25 cellular contexts compared by ENCODE assay signal in genomic region chr12:17335487-17335886, GRCh38.
"Had no signal": no experiment of that assay in that cellular context is flagged by ENCODE, and none has a peak within 500 bp of the region (broad histone marks: within the 10 kb centered on the region; RNA-seq: fewer than 3 reads in every experiment).

No MANE protein-coding gene starts in this region.

- H3K27ac ChIP-seq: colonic mucosa, coronary artery, dorsolateral prefrontal cortex, epithelial cell of prostate, esophagus muscularis mucosa, esophagus squamous epithelium, foreskin keratinocyte, gastrocnemius medialis, heart left ventricle, heart right ventricle had no signal

- ATAC-seq: effector memory CD8-positive, alpha-beta T cell; esophagus mucosa; foreskin keratinocyte; gastrocnemius medialis; heart left ventricle; heart right ventricle had no signal

- H3K4me3 ChIP-seq: colonic mucosa, coronary artery, dorsolateral prefrontal cortex, esophagus muscularis mucosa, esophagus squamous epithelium, gastrocnemius medialis, heart left ventricle, heart right ventricle had no signal

- H3K4me1 ChIP-seq: colonic mucosa, esophagus muscularis mucosa, esophagus squamous epithelium, foreskin keratinocyte, gastrocnemius medialis, heart left ventricle, heart right ventricle had no signal

- H3K36me3 ChIP-seq: colonic mucosa, esophagus muscularis mucosa, esophagus squamous epithelium, gastrocnemius medialis, heart left ventricle, heart right ventricle had no signal

- H3K27me3 ChIP-seq: colonic mucosa, dorsolateral prefrontal cortex, esophagus muscularis mucosa, esophagus squamous epithelium, foreskin keratinocyte, gastrocnemius medialis, heart left ventricle, heart right ventricle had no signal

- H3K9me3 ChIP-seq: colonic mucosa, gastrocnemius medialis had no signal

- FAIRE-seq: colon, endometrium, endothelial cell of umbilical vein had no signal

- DNase-seq: colonic mucosa; cortex of kidney; dermis blood vessel endothelial cell; dorsolateral prefrontal cortex; effector CD4-positive, alpha-beta T cell; effector CD8-positive, alpha-beta T cell; effector memory CD4-positive, alpha-beta T cell; effector memory CD8-positive, alpha-beta T cell; erythroblast; esophagus squamous epithelium; foreskin fibroblast; foreskin keratinocyte; foreskin melanocyte; gastrocnemius medialis; glutamatergic neuron; head of caudate nucleus; heart left ventricle; heart right ventricle had no signal
